ENCODE assay signal across 14 cellular contexts in the genomic region with DNA sequence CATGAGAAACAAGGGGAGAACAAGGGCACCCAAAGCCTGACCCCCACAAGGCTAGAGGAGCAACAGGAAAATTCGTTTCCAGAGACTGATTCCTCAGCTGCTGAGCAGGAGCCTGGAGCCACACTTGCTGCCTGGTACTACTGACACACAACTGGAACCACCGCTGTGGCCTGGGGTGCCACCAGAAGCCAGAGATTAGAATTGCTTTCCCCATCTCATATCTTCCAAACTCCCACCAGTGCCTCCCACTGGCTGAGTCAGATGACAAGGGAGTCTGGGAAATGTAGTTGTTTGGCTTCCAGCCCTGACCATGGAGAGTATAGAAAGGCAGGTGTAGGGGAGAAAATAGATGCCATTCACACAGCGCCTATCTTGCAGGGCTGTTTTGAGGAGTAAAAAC. TPM values are rescaled to one million over a fixed set of nuclear protein-coding genes. Genes with fewer than 3 reads are reported as not detected.
DNase-seq lines count a peak whose midpoint lies in the region; ATAC-seq and TF ChIP-seq lines count a peak whose summit lies in the region.
"Had no signal": no experiment of that assay in that cellular context is flagged by ENCODE, and none has a peak within 500 bp of the region (broad histone marks: within the 10 kb centered on the region; RNA-seq: fewer than 3 reads in every experiment).

No MANE protein-coding gene starts in this region.

- no peaks in the 10 kb centered on the region for H3K9me3 Mint-ChIP-seq in activated CD4-positive, alpha-beta T cell treated with anti-CD3 and anti-CD28 coated beads, Interleukin-2, amount 10 ng/mL, durations not matched to agents 24 days and 14 days
- H3K9me3 Mint-ChIP-seq in mesothelial cell of epicardium: peaks cover 5% of the 10 kb centered on the region
- H3K9me3 Mint-ChIP-seq in naive thymus-derived CD8-positive, alpha-beta T cell: no peaks in the 10 kb centered on the region

- intact Hi-C loops in activated CD4-positive, alpha-beta T cell treated with anti-CD3 and anti-CD28 coated beads, Interleukin-2, amount 10 ng/mL, durations not matched to agents 24 days and 14 days (cut with micrococcal nuclease): no loop called here

- DNase-seq in HEK293T (ENCODE audit: extremely low spot score): peak; percentile 31
- DNase-seq in activated CD4-positive, alpha-beta T cell treated with anti-CD3 and anti-CD28 coated beads, Interleukin-2, amount 10 ng/mL, durations not matched to agents 24 days and 14 days: no peak
- no peak for DNase-seq in mesothelial cell of epicardium (ENCODE audit: low spot score in 2 of 2, unreplicated experiment in 2 of 2)
- DNase-seq in cortex of kidney (lab: John Stamatoyannopoulos, UW): no peak
- no peak for DNase-seq in naive thymus-derived CD8-positive, alpha-beta T cell
- DNase-seq in HuH-7 (ENCODE audit: low spot score): no peak
- DNase-seq: Calu3, NCI-H1092, PC-9, stomach had no signal

- no peak for TF ChIP-seq CTCF in C4-2B (conservative IDR thresholded peaks at IDR 0.05)
- TF ChIP-seq CTCF in mesothelial cell of epicardium (IDR thresholded peaks at IDR 0.05; ENCODE audit: unreplicated experiment): no peak

- CTCF ChIA-PET in HEK293T (lab: Yijun Ruan, JAX): no interaction called here

- peak overlapping the region; percentile 58 for H3K27ac Mint-ChIP-seq in activated CD4-positive, alpha-beta T cell treated with anti-CD3 and anti-CD28 coated beads, Interleukin-2, amount 10 ng/mL, durations not matched to agents 24 days and 14 days
- peak overlapping the region; percentile 12 for H3K27ac Mint-ChIP-seq in mesothelial cell of epicardium
- H3K27ac Mint-ChIP-seq in naive thymus-derived CD8-positive, alpha-beta T cell: no peak overlapping the region

- H3K4me3 Mint-ChIP-seq in activated CD4-positive, alpha-beta T cell treated with anti-CD3 and anti-CD28 coated beads, Interleukin-2, amount 10 ng/mL, durations not matched to agents 24 days and 14 days: no peak overlapping the region
- no peak overlapping the region for H3K4me3 Mint-ChIP-seq in mesothelial cell of epicardium
- no peak overlapping the region for H3K4me3 Mint-ChIP-seq in naive thymus-derived CD8-positive, alpha-beta T cell

- H3K4me1 Mint-ChIP-seq in activated CD4-positive, alpha-beta T cell treated with anti-CD3 and anti-CD28 coated beads, Interleukin-2, amount 10 ng/mL, durations not matched to agents 24 days and 14 days: peaks cover 30% of the 10 kb centered on the region
- H3K4me1 Mint-ChIP-seq in mesothelial cell of epicardium: peaks cover 18% of the 10 kb centered on the region
- H3K4me1 Mint-ChIP-seq in naive thymus-derived CD8-positive, alpha-beta T cell: peaks cover 10 to 26% (median 24%) of the 10 kb centered on the region in 4 donors

- no peaks in the 10 kb centered on the region for H3K27me3 Mint-ChIP-seq in activated CD4-positive, alpha-beta T cell treated with anti-CD3 and anti-CD28 coated beads, Interleukin-2, amount 10 ng/mL, durations not matched to agents 24 days and 14 days
- no peaks in the 10 kb centered on the region for H3K27me3 Mint-ChIP-seq in mesothelial cell of epicardium (ENCODE audit: low read depth)
- no peaks in the 10 kb centered on the region for H3K27me3 Mint-ChIP-seq in naive thymus-derived CD8-positive, alpha-beta T cell

- peak overlapping the region; percentile 34 for H3K27ac ChIP-seq in C4-2B
- H3K27ac ChIP-seq: PC-9, stomach had no signal

- POLR2A ChIA-PET in HEK293T (lab: Yijun Ruan, JAX): no interaction called here
- POLR2A ChIA-PET in naive thymus-derived CD8-positive, alpha-beta T cell (lab: Charles Lee): no interaction called here

- no peak for ATAC-seq in naive thymus-derived CD8-positive, alpha-beta T cell
- ATAC-seq in GM21576 (IDR thresholded peaks at IDR 0.05; ENCODE audit: unreplicated experiment): no peak
- ATAC-seq: activated CD4-positive, CD25-positive, alpha-beta regulatory T cell treated with anti-CD3 and anti-CD28 coated beads, Interleukin-2, amount 50 U/mL, for 24 hours; sciatic nerve had no signal

- peaks cover 23% of the 10 kb centered on the region for H3K36me3 Mint-ChIP-seq in activated CD4-positive, alpha-beta T cell treated with anti-CD3 and anti-CD28 coated beads, Interleukin-2, amount 10 ng/mL, durations not matched to agents 24 days and 14 days (ENCODE audit: low read depth)
- peaks cover 15% of the 10 kb centered on the region for H3K36me3 Mint-ChIP-seq in mesothelial cell of epicardium
- peaks cover 4 to 14% (median 4%) of the 10 kb centered on the region in 3 donors for H3K36me3 Mint-ChIP-seq in naive thymus-derived CD8-positive, alpha-beta T cell

TF ChIP-seq in HEK293T, 16 proteins besides CTCF, POLR2A, EP300 and RAD21:
- no peak for TF ChIP-seq FOXA1 (IDR thresholded peaks at IDR 0.05)
- no peak for TF ChIP-seq FOXM1 (IDR thresholded peaks at IDR 0.05; ENCODE audit: borderline replicate concordance)
- TF ChIP-seq L3MBTL2 (conservative IDR thresholded peaks at IDR 0.05): no peak
- no peak for TF ChIP-seq SP1 (IDR thresholded peaks at IDR 0.05)
- TF ChIP-seq ARNT (IDR thresholded peaks at IDR 0.05): no peak

RNA-seq across cellular contexts. Expression of gene TMEM11, which starts 4.1 kb away (rescaled TPM):
- total RNA-seq in activated CD4-positive, alpha-beta T cell treated with anti-CD3 and anti-CD28 coated beads, Interleukin-2, amount 10 ng/mL, durations not matched to agents 24 days and 14 days: 33.5 and 34.7 TPM in 2 replicates
- 19.4 to 21.9 TPM (median 20.6 TPM) in 3 replicates for total RNA-seq in mesothelial cell of epicardium
- total RNA-seq in naive thymus-derived CD8-positive, alpha-beta T cell: 10 to 100 TPM; 14.9 to 15.8 TPM
- 10 to 100 TPM; 19.5 to 31.9 (median 26.2) TPM for polyA plus RNA-seq in naive thymus-derived CD8-positive, alpha-beta T cell

RNA-seq across cellular contexts. Expression of gene NATD1, which starts 35.1 kb away (rescaled TPM):
- total RNA-seq in activated CD4-positive, alpha-beta T cell treated with anti-CD3 and anti-CD28 coated beads, Interleukin-2, amount 10 ng/mL, durations not matched to agents 24 days and 14 days: 1.1 TPM in 2 replicates
- 12.3 to 12.7 TPM (median 12.7 TPM) in 3 replicates for total RNA-seq in mesothelial cell of epicardium
- total RNA-seq in naive thymus-derived CD8-positive, alpha-beta T cell: 1 to 10 TPM; 9.2 to 9.3 TPM
- 1 to 10 TPM in 1 of 3 donors, under 1 TPM in 2; 0.60 to 1.2 (median 0.99) TPM for polyA plus RNA-seq in naive thymus-derived CD8-positive, alpha-beta T cell

Comparison
In these comparisons a context has a peak if more than half of its experiments do, and no peak if none do; other contexts are left out.
1. H3K27ac Mint-ChIP-seq: peak in activated CD4-positive, alpha-beta T cell treated with anti-CD3 and anti-CD28 coated beads, Interleukin-2, amount 10 ng/mL, durations not matched to agents 24 days and 14 days (single experiment) and mesothelial cell of epicardium (single experiment); none in naive thymus-derived CD8-positive, alpha-beta T cell (0 of 10).